Comparison of ENCODE assay signal across 6 cellular contexts in genomic region chr19:12913871-12914690, GRCh38. TPM values are rescaled to one million over a fixed set of nuclear protein-coding genes. Genes with fewer than 3 reads are reported as not detected.
DNase-seq lines count a peak whose midpoint lies in the region; ATAC-seq and TF ChIP-seq lines count a peak whose summit lies in the region.

No MANE protein-coding gene starts in this region.

- TF ChIP-seq EP300 in ovary (IDR thresholded peaks at IDR 0.05), result no peak

- no peak for TF ChIP-seq POLR2A in ovary (IDR thresholded peaks at IDR 0.05)

- H3K4me3 ChIP-seq in iPS-20b (ENCODE audit: low read length) (peak overlapping the region; percentile 46; the same call in 1 of the 2 replicates), ovary (no peak overlapping the region)

- H3K9me3 ChIP-seq in iPS-20b (ENCODE audit: insufficient read depth, low read depth, low read length) (no peaks in the 10 kb centered on the region), ovary (no peaks in the 10 kb centered on the region)

- no peak for TF ChIP-seq CTCF in ovary (IDR thresholded peaks at IDR 0.05)

- peak overlapping the region; percentile 59; the same call in 1 of the 2 replicates for H3K9ac ChIP-seq in iPS-20b (ENCODE audit: low read depth, low read length)

- H3K36me3 ChIP-seq in iPS-20b (ENCODE audit: insufficient read depth, low read depth, low read length) (no peaks in the 10 kb centered on the region), ovary (no peaks in the 10 kb centered on the region)

- WGBS in ovary, 3 donors, result 52 to 60% (median 57%) methylated on average over 12 of the region's 12 CpGs

- peaks cover 15% of the 10 kb centered on the region; the same call in 1 of the 2 replicates for H3K4me1 ChIP-seq in iPS-20b (ENCODE audit: insufficient read depth, low read length)
- H3K4me1 ChIP-seq in ovary (ENCODE audit: insufficient read depth), result peaks cover 4% of the 10 kb centered on the region

- DNase-seq in HT1080 (ENCODE audit: low read depth), result peak; percentile 26
- peak; percentile 60 for DNase-seq in activated CD4-positive, alpha-beta T cell treated with anti-CD3 and anti-CD28 coated beads for 48 hours
- no peak for DNase-seq in ovary

- H3K27ac ChIP-seq in iPS-20b (ENCODE audit: low read length) (no peak overlapping the region), ovary (no peak overlapping the region)

- intact Hi-C loops in ovary (cut with DNase I), result no loop called here

- ATAC-seq in HG03469 (IDR thresholded peaks at IDR 0.05; ENCODE audit: unreplicated experiment) (no peak), GM21390 (IDR thresholded peaks at IDR 0.05; ENCODE audit: unreplicated experiment) (no peak)

- peaks cover 13% of the 10 kb centered on the region for H3K27me3 ChIP-seq in iPS-20b (ENCODE audit: insufficient read depth, low read length)
- no peaks in the 10 kb centered on the region for H3K27me3 ChIP-seq in ovary

RNA-seq across cellular contexts. Expression of gene SYCE2, which starts 5.0 kb away (rescaled TPM):
- 0.24 TPM in 1 of 2 replicates, not detected in the other for total RNA-seq in HT1080 (2014; rRNA removed; shearing (Covaris generic))
- polyA plus RNA-seq in HT1080 (2015; cell fraction: cytosol; rRNA removed), result 0.19 and 0.27 TPM in 2 replicates
- 0.17 and 0.29 TPM in 2 replicates for polyA plus RNA-seq in HT1080 (2015; cell fraction: nucleus; rRNA removed)
- total RNA-seq in ovary, result 1 to 10 TPM in 1 of 7 donors, under 1 TPM in 4, not detected in 2; 0.23 to 1.6 (median 0.56) TPM
- under 1 TPM; 0.17 to 0.20 TPM for polyA plus RNA-seq in ovary

RNA-seq across cellular contexts. Expression of gene FARSA, which starts 19.4 kb away (rescaled TPM):
- 192 and 239 TPM in 2 replicates for total RNA-seq in HT1080 (2014; rRNA removed; shearing (Covaris generic))
- 165 and 183 TPM in 2 replicates for polyA plus RNA-seq in HT1080 (2015; cell fraction: cytosol; rRNA removed)
- 230 and 248 TPM in 2 replicates for polyA plus RNA-seq in HT1080 (2015; cell fraction: nucleus; rRNA removed)
- total RNA-seq in ovary, result 10 to 100 TPM; 21.9 to 50.2 (median 43.9) TPM
- polyA plus RNA-seq in ovary, result 10 to 100 TPM in 1 of 2 donors, 1 to 10 TPM in 1; 8.0 to 25.1 TPM

RNA-seq across cellular contexts. Expression of gene GCDH, which starts 23.1 kb away (rescaled TPM):
- 29.0 and 29.7 TPM in 2 replicates for total RNA-seq in HT1080 (2014; rRNA removed; shearing (Covaris generic))
- 29.7 and 33.5 TPM in 2 replicates for polyA plus RNA-seq in HT1080 (2015; cell fraction: cytosol; rRNA removed)
- 43.8 and 47.1 TPM in 2 replicates for polyA plus RNA-seq in HT1080 (2015; cell fraction: nucleus; rRNA removed)
- 10 to 100 TPM; 17.7 to 36.3 (median 28.4) TPM for total RNA-seq in ovary
- polyA plus RNA-seq in ovary, result 10 to 100 TPM; 11.9 to 35.3 TPM

RNA-seq across cellular contexts. Expression of gene CALR, which starts 24.3 kb away (rescaled TPM):
- 1,453 and 1,684 TPM in 2 replicates for total RNA-seq in HT1080 (2014; rRNA removed; shearing (Covaris generic))
- 1,221 and 1,341 TPM in 2 replicates for polyA plus RNA-seq in HT1080 (2015; cell fraction: cytosol; rRNA removed)
- polyA plus RNA-seq in HT1080 (2015; cell fraction: nucleus; rRNA removed), result 1,660 and 1,771 TPM in 2 replicates
- 100 to 1,000 TPM; 211 to 803 (median 450) TPM for total RNA-seq in ovary
- polyA plus RNA-seq in ovary, result 1,000 to 10,000 TPM in 1 of 2 donors, 100 to 1,000 TPM in 1; 279 to 1,094 TPM

RNA-seq across cellular contexts. Expression of gene KLF1, which starts 27.1 kb away (rescaled TPM):
- total RNA-seq in HT1080 (2014; rRNA removed; shearing (Covaris generic)), result not detected in 2 replicates
- not detected in 2 replicates for polyA plus RNA-seq in HT1080 (2015; cell fraction: cytosol; rRNA removed)
- not detected in 2 replicates for polyA plus RNA-seq in HT1080 (2015; cell fraction: nucleus; rRNA removed)
- total RNA-seq in ovary, result under 1 TPM in 1 of 7 donors, not detected in 6; 0.13 TPM
- polyA plus RNA-seq in ovary, result not detected

Comparison
In these comparisons a context has a peak if more than half of its experiments do, and no peak if none do; other contexts are left out.
1. DNase-seq: peak in HT1080 (single experiment) and activated CD4-positive, alpha-beta T cell treated with anti-CD3 and anti-CD28 coated beads for 48 hours (single experiment); none in ovary (0 of 5).